1 cellular context compared by ENCODE assay signal in the genomic region with DNA sequence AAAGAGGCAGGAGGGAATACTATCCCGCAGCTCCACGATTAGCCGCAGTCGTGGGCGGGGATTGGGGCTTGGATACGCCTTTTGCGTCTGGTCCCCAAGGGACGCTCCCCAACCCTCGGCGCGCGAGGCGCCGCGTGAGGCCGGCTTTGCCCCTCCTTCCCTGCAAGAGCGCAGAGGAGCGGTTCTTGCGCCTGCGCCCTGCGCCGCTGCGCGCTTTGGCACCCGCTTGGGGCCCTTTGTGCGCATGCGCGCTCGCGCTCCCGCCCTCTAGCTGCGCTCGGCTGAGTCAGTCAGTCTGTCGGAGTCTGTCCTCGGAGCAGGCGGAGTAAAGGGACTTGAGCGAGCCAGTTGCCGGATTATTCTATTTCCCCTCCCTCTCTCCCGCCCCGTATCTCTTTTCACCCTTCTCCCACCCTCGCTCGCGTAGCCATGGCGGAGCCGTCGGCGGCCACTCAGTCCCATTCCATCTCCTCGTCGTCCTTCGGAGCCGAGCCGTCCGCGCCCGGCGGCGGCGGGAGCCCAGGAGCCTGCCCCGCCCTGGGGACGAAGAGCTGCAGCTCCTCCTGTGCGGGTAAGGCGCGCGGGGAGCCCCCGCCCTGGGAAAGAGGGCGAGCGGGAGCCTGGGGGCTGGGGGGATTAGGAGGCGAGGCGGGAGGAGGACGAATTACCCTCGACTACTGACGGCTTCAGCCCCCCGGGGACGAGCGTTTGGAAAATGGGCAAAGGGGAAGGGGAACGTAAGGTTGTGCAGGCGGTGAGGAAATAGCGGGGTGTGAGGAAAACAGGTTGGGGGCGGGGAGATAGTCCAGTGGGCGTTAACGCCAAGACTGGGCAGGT.
TF ChIP-seq lines count a peak whose summit lies in the region.

A gene with protein sequence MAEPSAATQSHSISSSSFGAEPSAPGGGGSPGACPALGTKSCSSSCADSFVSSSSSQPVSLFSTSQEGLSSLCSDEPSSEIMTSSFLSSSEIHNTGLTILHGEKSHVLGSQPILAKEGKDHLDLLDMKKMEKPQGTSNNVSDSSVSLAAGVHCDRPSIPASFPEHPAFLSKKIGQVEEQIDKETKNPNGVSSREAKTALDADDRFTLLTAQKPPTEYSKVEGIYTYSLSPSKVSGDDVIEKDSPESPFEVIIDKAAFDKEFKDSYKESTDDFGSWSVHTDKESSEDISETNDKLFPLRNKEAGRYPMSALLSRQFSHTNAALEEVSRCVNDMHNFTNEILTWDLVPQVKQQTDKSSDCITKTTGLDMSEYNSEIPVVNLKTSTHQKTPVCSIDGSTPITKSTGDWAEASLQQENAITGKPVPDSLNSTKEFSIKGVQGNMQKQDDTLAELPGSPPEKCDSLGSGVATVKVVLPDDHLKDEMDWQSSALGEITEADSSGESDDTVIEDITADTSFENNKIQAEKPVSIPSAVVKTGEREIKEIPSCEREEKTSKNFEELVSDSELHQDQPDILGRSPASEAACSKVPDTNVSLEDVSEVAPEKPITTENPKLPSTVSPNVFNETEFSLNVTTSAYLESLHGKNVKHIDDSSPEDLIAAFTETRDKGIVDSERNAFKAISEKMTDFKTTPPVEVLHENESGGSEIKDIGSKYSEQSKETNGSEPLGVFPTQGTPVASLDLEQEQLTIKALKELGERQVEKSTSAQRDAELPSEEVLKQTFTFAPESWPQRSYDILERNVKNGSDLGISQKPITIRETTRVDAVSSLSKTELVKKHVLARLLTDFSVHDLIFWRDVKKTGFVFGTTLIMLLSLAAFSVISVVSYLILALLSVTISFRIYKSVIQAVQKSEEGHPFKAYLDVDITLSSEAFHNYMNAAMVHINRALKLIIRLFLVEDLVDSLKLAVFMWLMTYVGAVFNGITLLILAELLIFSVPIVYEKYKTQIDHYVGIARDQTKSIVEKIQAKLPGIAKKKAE (plus strand): TSS at position 293 of the 837 bp plus-strand sequence. CDS start 137 bp downstream, at position 430.

TF ChIP-seq in HepG2, 621 proteins besides CTCF, POLR2A, EP300 and RAD21 (continued from another document and continues in another):
- TF ChIP-seq ZBTB26 (CRISPR knock-in tag; IDR thresholded peaks at IDR 0.05; ENCODE audit: borderline replicate concordance) (peak; percentile 50; the same call in 1 of the 2 replicates), ZNF350 (CRISPR knock-in tag; IDR thresholded peaks at IDR 0.05; ENCODE audit: borderline replicate concordance, low read depth) (peak; percentile 91; the same call in 1 of the 2 replicates), PRPF4 (IDR thresholded peaks at IDR 0.05; ENCODE audit: low read depth, low read length, poor library complexity, severe bottlenecking) (no peak), ZNF160 (CRISPR knock-in tag; IDR thresholded peaks at IDR 0.05) (peak; percentile 51; the same call in 1 of the 2 replicates), SP1 (IDR thresholded peaks at IDR 0.05) (no peak), SP1 (CRISPR knock-in tag; IDR thresholded peaks at IDR 0.05) (0 out of 2 replicates have a peak, but pooled peaks have one; percentile 10), ZNF30 (CRISPR knock-in tag; IDR thresholded peaks at IDR 0.05) (0 out of 2 replicates have a peak, but pooled peaks have one; percentile 73), REPIN1 (CRISPR knock-in tag; IDR thresholded peaks at IDR 0.05; ENCODE audit: borderline replicate concordance, low read depth) (no peak), ZNF543 (CRISPR knock-in tag; IDR thresholded peaks at IDR 0.05) (peak; percentile 80), ARID4A (CRISPR knock-in tag; IDR thresholded peaks at IDR 0.05; ENCODE audit: borderline replicate concordance) (peak; percentile 84), ZNF674 (CRISPR knock-in tag; IDR thresholded peaks at IDR 0.05; ENCODE audit: low read depth) (0 out of 2 replicates have a peak, but pooled peaks have one; percentile 89), SRY (CRISPR knock-in tag; IDR thresholded peaks at IDR 0.05) (no peak), STAT5B (CRISPR knock-in tag; IDR thresholded peaks at IDR 0.05) (no peak; the same call in 1 of the 2 replicates), RBFOX2 (IDR thresholded peaks at IDR 0.05; ENCODE audit: low read depth, low read length) (peak; percentile 87), ZEB1 (IDR thresholded peaks at IDR 0.05; ENCODE audit: insufficient replicate concordance, low read depth) (no peak), NCOA1 (CRISPR knock-in tag; IDR thresholded peaks at IDR 0.05) (no peak), ZNF343 (CRISPR knock-in tag; IDR thresholded peaks at IDR 0.05) (no peak; the same call in none of the 2 replicates), ZNF501 (CRISPR knock-in tag; IDR thresholded peaks at IDR 0.05) (peak; percentile 91), ZNF589 (CRISPR knock-in tag; conservative IDR thresholded peaks at IDR 0.05) (no peak), SPEN (CRISPR knock-in tag; IDR thresholded peaks at IDR 0.05; ENCODE audit: low read depth) (peak; percentile 63), SIX4 (CRISPR knock-in tag; IDR thresholded peaks at IDR 0.05) (0 out of 2 replicates have a peak, but pooled peaks have one; percentile 7), ZNF572 (CRISPR knock-in tag; IDR thresholded peaks at IDR 0.05) (0 out of 2 replicates have a peak, but pooled peaks have one; percentile 57), TBX2 (CRISPR knock-in tag; IDR thresholded peaks at IDR 0.05; ENCODE audit: borderline replicate concordance) (peak; percentile 51; the same call in 1 of the 2 replicates), HDAC1 (CRISPR knock-in tag; IDR thresholded peaks at IDR 0.05) (peak; percentile 64; the same call in 1 of the 2 replicates), ZNF747 (CRISPR knock-in tag; IDR thresholded peaks at IDR 0.05; ENCODE audit: borderline replicate concordance) (no peak; the same call in 1 of the 2 replicates), ZNF205 (CRISPR knock-in tag; IDR thresholded peaks at IDR 0.05) (peak; percentile 72; the same call in 1 of the 2 replicates), ZBTB42 (CRISPR knock-in tag; IDR thresholded peaks at IDR 0.05) (no peak), ZNF333 (CRISPR knock-in tag; IDR thresholded peaks at IDR 0.05; ENCODE audit: borderline replicate concordance) (no peak), ZNF883 (CRISPR knock-in tag; IDR thresholded peaks at IDR 0.05; ENCODE audit: not compliant biosample characterization) (peak; percentile 33), ZNF12 (CRISPR knock-in tag; IDR thresholded peaks at IDR 0.05) (no peak), ZNF230 (CRISPR knock-in tag; IDR thresholded peaks at IDR 0.05) (peak; percentile 73; the same call in 1 of the 2 replicates), SRF (IDR thresholded peaks at IDR 0.05; ENCODE audit: low read depth, low read length) (no peak), NR2F6 (IDR thresholded peaks at IDR 0.05) (no peak), NR2F6 (CRISPR knock-in tag; IDR thresholded peaks at IDR 0.05) (no peak), YEATS2 (CRISPR knock-in tag; IDR thresholded peaks at IDR 0.05; ENCODE audit: borderline replicate concordance) (peak; percentile 59), ZNF232 (CRISPR knock-in tag; IDR thresholded peaks at IDR 0.05; ENCODE audit: borderline replicate concordance) (peak; percentile 64; the same call in 1 of the 2 replicates), ZNF749 (CRISPR knock-in tag; IDR thresholded peaks at IDR 0.05; ENCODE audit: borderline replicate concordance) (0 out of 2 replicates have a peak, but pooled peaks have one; percentile 59), KDM5A (IDR thresholded peaks at IDR 0.05; ENCODE audit: borderline replicate concordance, low read length) (peak; percentile 60; the same call in 1 of the 2 replicates), PCBP1 (IDR thresholded peaks at IDR 0.05; ENCODE audit: borderline replicate concordance, low read depth, low read length) (no peak)
- TF ChIP-seq, protein P1, sequence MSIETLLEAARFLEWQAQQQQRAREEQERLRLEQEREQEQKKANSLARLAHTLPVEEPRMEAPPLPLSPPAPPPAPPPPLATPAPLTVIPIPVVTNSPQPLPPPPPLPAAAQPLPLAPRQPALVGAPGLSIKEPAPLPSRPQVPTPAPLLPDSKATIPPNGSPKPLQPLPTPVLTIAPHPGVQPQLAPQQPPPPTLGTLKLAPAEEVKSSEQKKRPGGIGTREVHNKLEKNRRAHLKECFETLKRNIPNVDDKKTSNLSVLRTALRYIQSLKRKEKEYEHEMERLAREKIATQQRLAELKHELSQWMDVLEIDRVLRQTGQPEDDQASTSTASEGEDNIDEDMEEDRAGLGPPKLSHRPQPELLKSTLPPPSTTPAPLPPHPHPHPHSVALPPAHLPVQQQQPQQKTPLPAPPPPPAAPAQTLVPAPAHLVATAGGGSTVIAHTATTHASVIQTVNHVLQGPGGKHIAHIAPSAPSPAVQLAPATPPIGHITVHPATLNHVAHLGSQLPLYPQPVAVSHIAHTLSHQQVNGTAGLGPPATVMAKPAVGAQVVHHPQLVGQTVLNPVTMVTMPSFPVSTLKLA (IDR thresholded peaks at IDR 0.05), result no peak
- TF ChIP-seq, protein P2, sequence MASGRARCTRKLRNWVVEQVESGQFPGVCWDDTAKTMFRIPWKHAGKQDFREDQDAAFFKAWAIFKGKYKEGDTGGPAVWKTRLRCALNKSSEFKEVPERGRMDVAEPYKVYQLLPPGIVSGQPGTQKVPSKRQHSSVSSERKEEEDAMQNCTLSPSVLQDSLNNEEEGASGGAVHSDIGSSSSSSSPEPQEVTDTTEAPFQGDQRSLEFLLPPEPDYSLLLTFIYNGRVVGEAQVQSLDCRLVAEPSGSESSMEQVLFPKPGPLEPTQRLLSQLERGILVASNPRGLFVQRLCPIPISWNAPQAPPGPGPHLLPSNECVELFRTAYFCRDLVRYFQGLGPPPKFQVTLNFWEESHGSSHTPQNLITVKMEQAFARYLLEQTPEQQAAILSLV (CRISPR knock-in tag; IDR thresholded peaks at IDR 0.05; ENCODE audit: borderline replicate concordance), result peak; percentile 51; the same call in 1 of the 2 replicates
- TF ChIP-seq, protein P3, sequence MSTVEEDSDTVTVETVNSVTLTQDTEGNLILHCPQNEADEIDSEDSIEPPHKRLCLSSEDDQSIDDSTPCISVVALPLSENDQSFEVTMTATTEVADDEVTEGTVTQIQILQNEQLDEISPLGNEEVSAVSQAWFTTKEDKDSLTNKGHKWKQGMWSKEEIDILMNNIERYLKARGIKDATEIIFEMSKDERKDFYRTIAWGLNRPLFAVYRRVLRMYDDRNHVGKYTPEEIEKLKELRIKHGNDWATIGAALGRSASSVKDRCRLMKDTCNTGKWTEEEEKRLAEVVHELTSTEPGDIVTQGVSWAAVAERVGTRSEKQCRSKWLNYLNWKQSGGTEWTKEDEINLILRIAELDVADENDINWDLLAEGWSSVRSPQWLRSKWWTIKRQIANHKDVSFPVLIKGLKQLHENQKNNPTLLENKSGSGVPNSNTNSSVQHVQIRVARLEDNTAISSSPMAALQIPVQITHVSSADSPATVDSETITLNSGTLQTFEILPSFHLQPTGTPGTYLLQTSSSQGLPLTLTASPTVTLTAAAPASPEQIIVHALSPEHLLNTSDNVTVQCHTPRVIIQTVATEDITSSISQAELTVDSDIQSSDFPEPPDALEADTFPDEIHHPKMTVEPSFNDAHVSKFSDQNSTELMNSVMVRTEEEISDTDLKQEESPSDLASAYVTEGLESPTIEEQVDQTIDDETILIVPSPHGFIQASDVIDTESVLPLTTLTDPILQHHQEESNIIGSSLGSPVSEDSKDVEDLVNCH (CRISPR knock-in tag; IDR thresholded peaks at IDR 0.05), result no peak
- TF ChIP-seq, protein P4, sequence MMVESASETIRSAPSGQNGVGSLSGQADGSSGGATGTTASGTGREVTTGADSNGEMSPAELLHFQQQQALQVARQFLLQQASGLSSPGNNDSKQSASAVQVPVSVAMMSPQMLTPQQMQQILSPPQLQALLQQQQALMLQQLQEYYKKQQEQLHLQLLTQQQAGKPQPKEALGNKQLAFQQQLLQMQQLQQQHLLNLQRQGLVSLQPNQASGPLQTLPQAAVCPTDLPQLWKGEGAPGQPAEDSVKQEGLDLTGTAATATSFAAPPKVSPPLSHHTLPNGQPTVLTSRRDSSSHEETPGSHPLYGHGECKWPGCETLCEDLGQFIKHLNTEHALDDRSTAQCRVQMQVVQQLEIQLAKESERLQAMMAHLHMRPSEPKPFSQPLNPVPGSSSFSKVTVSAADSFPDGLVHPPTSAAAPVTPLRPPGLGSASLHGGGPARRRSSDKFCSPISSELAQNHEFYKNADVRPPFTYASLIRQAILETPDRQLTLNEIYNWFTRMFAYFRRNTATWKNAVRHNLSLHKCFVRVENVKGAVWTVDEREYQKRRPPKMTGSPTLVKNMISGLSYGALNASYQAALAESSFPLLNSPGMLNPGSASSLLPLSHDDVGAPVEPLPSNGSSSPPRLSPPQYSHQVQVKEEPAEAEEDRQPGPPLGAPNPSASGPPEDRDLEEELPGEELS (CRISPR knock-in tag; IDR thresholded peaks at IDR 0.05), result peak; percentile 34; the same call in 1 of the 2 replicates
